Comparison of ENCODE assay signal across 10 cellular contexts in the genomic region with DNA sequence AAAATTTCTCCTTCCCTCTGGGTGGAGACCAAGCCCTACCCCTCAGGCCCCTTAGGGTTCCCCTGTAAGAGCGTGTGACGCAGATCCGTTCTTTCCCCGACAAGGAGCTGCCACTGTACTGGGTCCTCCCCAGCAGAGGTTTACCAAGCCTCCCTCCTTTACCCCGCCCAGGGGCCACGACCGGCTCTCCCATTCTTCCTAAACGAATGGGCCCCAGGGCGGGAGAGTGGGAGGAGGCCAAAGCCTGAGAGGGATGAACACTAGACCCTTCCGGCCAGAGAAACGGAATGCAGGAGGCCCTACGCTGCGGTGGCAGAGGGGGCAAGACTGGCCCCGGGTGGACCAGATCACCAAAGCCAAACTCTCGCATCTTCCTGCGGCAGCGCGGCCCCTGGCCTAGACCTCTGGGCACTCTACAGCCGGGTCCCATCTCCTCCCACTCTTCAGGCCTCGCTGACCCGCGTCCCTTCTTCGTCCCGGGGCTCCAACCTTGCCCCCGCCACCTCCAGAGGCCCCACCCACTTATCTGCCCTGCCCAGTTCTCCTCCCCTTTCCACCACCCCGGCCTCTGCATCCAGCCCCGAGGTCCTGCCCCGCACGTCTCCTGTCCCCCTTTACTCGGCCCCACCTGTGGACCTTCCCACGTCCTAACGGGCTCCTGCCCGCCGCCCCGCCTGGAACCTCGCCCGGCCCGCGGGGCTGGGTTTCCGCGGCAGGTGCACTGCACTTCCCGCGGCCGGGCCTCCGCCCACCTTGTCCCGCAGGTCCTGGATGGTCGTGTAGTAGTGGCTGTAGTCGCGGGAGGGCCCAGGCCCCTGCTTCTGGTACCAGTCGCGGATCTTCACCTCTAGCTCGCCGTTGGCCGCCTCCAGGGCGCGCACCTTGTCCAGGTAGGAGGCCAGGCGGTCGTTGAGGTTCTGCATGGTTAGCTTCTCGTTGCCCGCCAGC. TPM values are rescaled to one million over a fixed set of nuclear protein-coding genes. Genes with fewer than 3 reads are reported as not detected.
DNase-seq lines count a peak whose midpoint lies in the region; ATAC-seq, FAIRE-seq and TF ChIP-seq lines count a peak whose summit lies in the region.
"Had no signal": no experiment of that assay in that cellular context is flagged by ENCODE, and none has a peak within 500 bp of the region (broad histone marks: within the 10 kb centered on the region; RNA-seq: fewer than 3 reads in every experiment).

No MANE protein-coding gene starts in this region.

- no peak overlapping the region for H3K27ac ChIP-seq in endothelial cell of umbilical vein (ENCODE audit: insufficient read depth, low read depth, low read length)

- intact Hi-C loops in endothelial cell of umbilical vein (cut with micrococcal nuclease): no loop called here
- intact Hi-C loops in activated CD8-positive, alpha-beta T cell treated with anti-CD3 and anti-CD28 coated beads for 36 hours (cut with micrococcal nuclease): no loop called here

- POLR2A ChIA-PET in endothelial cell of umbilical vein (lab: Charles Lee): no interaction called here
- POLR2A ChIA-PET in activated CD8-positive, alpha-beta T cell treated with anti-CD3 and anti-CD28 coated beads for 36 hours (lab: Charles Lee): interaction anchor here (0.6 kb wide), 1 partner anchor 236 kb away, joined by 5 read pairs; no protein-coding TSS in a partner anchor

- BruUV-seq in endothelial cell of umbilical vein (replicated peaks; lab: Mats Ljungman, UMichigan): no TSS peak

- FAIRE-seq in endothelial cell of umbilical vein (lab: Jason Lieb, UNC): no peak
- FAIRE-seq: islet of Langerhans had no signal

- TF ChIP-seq CTCF in endothelial cell of umbilical vein (IDR thresholded peaks at IDR 0.05; ENCODE audit: extremely low read depth in 1 of 2, insufficient read depth in 1 of 2, low read depth in 1 of 2, low read length in 2 of 2): no peak
- no peak for TF ChIP-seq CTCF in activated CD8-positive, alpha-beta T cell treated with anti-CD3 and anti-CD28 coated beads for 36 hours (IDR thresholded peaks at IDR 0.05)

- H3K9me1 ChIP-seq in endothelial cell of umbilical vein (replicated peaks; ENCODE audit: control insufficient read depth, extremely low read depth, insufficient read depth, low read length): no peaks in the 10 kb centered on the region

- H4K20me1 ChIP-seq in endothelial cell of umbilical vein (replicated peaks; ENCODE audit: control insufficient read depth, extremely low read depth, insufficient read depth, low read length): no peaks in the 10 kb centered on the region

- H2AFZ ChIP-seq in endothelial cell of umbilical vein (ENCODE audit: low read depth, low read length): peak overlapping the region; percentile 78

- dilution Hi-C loops in endothelial cell of umbilical vein (cut with MboI; ENCODE audit: extremely low pct_ligation_motif_present, low sequenced_read_pairs): no loop called here

- H3K4me2 ChIP-seq in endothelial cell of umbilical vein (ENCODE audit: insufficient read depth, low read length): peak overlapping the region; percentile 50

- DNase-seq in ACHN (peak; percentile 58), LoVo (ENCODE audit: low spot score) (peak; percentile 29), endothelial cell of umbilical vein (ENCODE audit: low read depth, low spot score) (no peak), naive B cell (no peak), hippocampal formation (lab: John Stamatoyannopoulos, UW) (no peak), activated gamma-delta T cell (lab: John Stamatoyannopoulos, UW) (no peak)
- DNase-seq in activated CD8-positive, alpha-beta T cell treated with anti-CD3 and anti-CD28 coated beads for 36 hours: no peak
- DNase-seq: activated B cell treated with CpG ODN at 0.5 μM for 24 hours had no signal

- in situ Hi-C loops in ACHN (cut with HindIII; ENCODE audit: low pct_ligation_motif_present, low pct_unique_long_range_greater_than_20kb, low sequenced_read_pairs): no loop called here

- no peak overlapping the region for H3K27ac Mint-ChIP-seq in naive B cell
- H3K27ac Mint-ChIP-seq in activated CD8-positive, alpha-beta T cell treated with anti-CD3 and anti-CD28 coated beads for 36 hours: no peak overlapping the region
- H3K27ac Mint-ChIP-seq: activated B cell treated with CpG ODN at 0.5 μM for 24 hours had no signal

- H3K79me2 ChIP-seq in endothelial cell of umbilical vein (ENCODE audit: control insufficient read depth, insufficient read depth, low read length): no peaks in the 10 kb centered on the region

- H3K4me3 Mint-ChIP-seq in naive B cell: peak overlapping the region; percentile 15 to 85 (median 58)
- H3K4me3 Mint-ChIP-seq in activated CD8-positive, alpha-beta T cell treated with anti-CD3 and anti-CD28 coated beads for 36 hours: no peak overlapping the region
- H3K4me3 Mint-ChIP-seq: activated B cell treated with CpG ODN at 0.5 μM for 24 hours had no signal

- H3K27me3 Mint-ChIP-seq in naive B cell: peaks cover 46 to 87% (median 59%) of the 10 kb centered on the region in 3 donors
- peaks cover 46% of the 10 kb centered on the region for H3K27me3 Mint-ChIP-seq in activated CD8-positive, alpha-beta T cell treated with anti-CD3 and anti-CD28 coated beads for 36 hours

- H3K9me3 Mint-ChIP-seq in naive B cell: peaks cover 0 to 4% (median 0%) of the 10 kb centered on the region in 7 donors
- H3K9me3 Mint-ChIP-seq in activated CD8-positive, alpha-beta T cell treated with anti-CD3 and anti-CD28 coated beads for 36 hours: no peaks in the 10 kb centered on the region
- H3K9me3 Mint-ChIP-seq: activated B cell treated with CpG ODN at 0.5 μM for 24 hours had no signal

- H3K36me3 Mint-ChIP-seq in naive B cell: no peaks in the 10 kb centered on the region
- H3K36me3 Mint-ChIP-seq in activated CD8-positive, alpha-beta T cell treated with anti-CD3 and anti-CD28 coated beads for 36 hours (ENCODE audit: low read depth): no peaks in the 10 kb centered on the region

- H3K4me1 ChIP-seq in endothelial cell of umbilical vein (ENCODE audit: control insufficient read depth, extremely low read depth, insufficient read depth, low read length): peaks cover 37% of the 10 kb centered on the region

- TF ChIP-seq POLR2A in endothelial cell of umbilical vein (IDR thresholded peaks at IDR 0.05; ENCODE audit: low read depth, low read length): no peak

- H3K27me3 ChIP-seq in endothelial cell of umbilical vein (ENCODE audit: control insufficient read depth in 2 of 2, insufficient read depth in 2 of 2, low read length in 2 of 2): no peaks in the 10 kb centered on the region

- CTCF ChIA-PET in endothelial cell of umbilical vein (lab: Charles Lee): interaction anchor here (0.6 to 8.5 kb wide), 5 partner anchors 22 to 138 kb away, joined by 3 to 126 read pairs (median 5); no protein-coding TSS in a partner anchor
- CTCF ChIA-PET in activated CD8-positive, alpha-beta T cell treated with anti-CD3 and anti-CD28 coated beads for 36 hours (lab: Charles Lee): interaction anchor here (0.8 to 1.6 kb wide), 4 partner anchors 12 to 120 kb away, joined by 3 to 8 read pairs (median 4); no protein-coding TSS in a partner anchor

- ATAC-seq in naive B cell (ENCODE audit: low read depth in 2 of 2) (peak; percentile 28 to 49), HG03378 (IDR thresholded peaks at IDR 0.05; ENCODE audit: unreplicated experiment) (no peak)
- ATAC-seq in activated CD8-positive, alpha-beta T cell treated with anti-CD3 and anti-CD28 coated beads for 36 hours: no peak

- no peaks in the 10 kb centered on the region for H3K36me3 ChIP-seq in endothelial cell of umbilical vein (ENCODE audit: control insufficient read depth in 2 of 2, extremely low read depth in 1 of 2, insufficient read depth in 2 of 2, low read length in 2 of 2)

- H3K9me3 ChIP-seq in endothelial cell of umbilical vein (replicated peaks; ENCODE audit: control insufficient read depth, insufficient read depth, low read length): no peaks in the 10 kb centered on the region

- H3K9ac ChIP-seq in endothelial cell of umbilical vein (replicated peaks; ENCODE audit: extremely low read depth, insufficient read depth, low read length): no peak overlapping the region

- peak overlapping the region; percentile 7 to 37 (median 33) for H3K4me3 ChIP-seq in endothelial cell of umbilical vein (replicated peaks in 1 of 3; ENCODE audit: insufficient read depth in 1 of 3, low read depth in 1 of 3, low read length in 3 of 3)

- peaks cover 13 to 23% (median 20%) of the 10 kb centered on the region in 3 donors for H3K4me1 Mint-ChIP-seq in naive B cell
- peaks cover 3% of the 10 kb centered on the region for H3K4me1 Mint-ChIP-seq in activated CD8-positive, alpha-beta T cell treated with anti-CD3 and anti-CD28 coated beads for 36 hours (ENCODE audit: low read depth)

RNA-seq across cellular contexts. Expression of a gene that starts 0.8 kb away (rescaled TPM):
- total RNA-seq in endothelial cell of umbilical vein: 14.9 and 23.3 TPM in 2 replicates
- polyA plus RNA-seq in endothelial cell of umbilical vein: 12.9 and 20.1 TPM in 2 replicates
- polyA plus RNA-seq in endothelial cell of umbilical vein (2011; cell fraction: cytosol; rRNA removed): 17.1 and 19.9 TPM in 2 replicates
- 9.5 and 9.8 TPM in 2 replicates for polyA plus RNA-seq in endothelial cell of umbilical vein (2011; cell fraction: nucleus; rRNA removed)
- 19.1 and 37.7 TPM in 2 replicates for polyA plus RNA-seq in endothelial cell of umbilical vein (2012)
- polyA minus RNA-seq in endothelial cell of umbilical vein: 8.2 and 10.9 TPM in 2 replicates
- 92.4 TPM for polyA minus RNA-seq in endothelial cell of umbilical vein (2011; cell fraction: cytosol; rRNA and poly(A)+ RNA removed)
- polyA minus RNA-seq in endothelial cell of umbilical vein (2011; cell fraction: nucleus; rRNA and poly(A)+ RNA removed): 1.8 and 2.8 TPM in 2 replicates
- polyA plus RNA-seq in naive B cell (ENCODE audit: low read depth in 6 of 6): not detected
- total RNA-seq in activated CD8-positive, alpha-beta T cell treated with anti-CD3 and anti-CD28 coated beads for 36 hours: not detected
- total RNA-seq: activated B cell treated with CpG ODN at 0.5 μM for 24 hours had no signal

RNA-seq across cellular contexts. Expression of a gene that starts 8.7 kb away (rescaled TPM):
- 2.8 TPM in 2 replicates for total RNA-seq in endothelial cell of umbilical vein
- polyA plus RNA-seq in endothelial cell of umbilical vein: 0.68 and 0.83 TPM in 2 replicates
- polyA plus RNA-seq in endothelial cell of umbilical vein (2011; cell fraction: cytosol; rRNA removed): 1.7 and 2.4 TPM in 2 replicates
- 2.2 and 3.1 TPM in 2 replicates for polyA plus RNA-seq in endothelial cell of umbilical vein (2011; cell fraction: nucleus; rRNA removed)
- polyA plus RNA-seq in endothelial cell of umbilical vein (2012): 3.1 and 10.7 TPM in 2 replicates
- 0.76 and 1.6 TPM in 2 replicates for polyA minus RNA-seq in endothelial cell of umbilical vein
- 2.3 TPM for polyA minus RNA-seq in endothelial cell of umbilical vein (2011; cell fraction: cytosol; rRNA and poly(A)+ RNA removed)
- 0.29 and 0.43 TPM in 2 replicates for polyA minus RNA-seq in endothelial cell of umbilical vein (2011; cell fraction: nucleus; rRNA and poly(A)+ RNA removed)
- not detected for polyA plus RNA-seq in naive B cell (ENCODE audit: low read depth in 6 of 6)
- total RNA-seq in activated CD8-positive, alpha-beta T cell treated with anti-CD3 and anti-CD28 coated beads for 36 hours: not detected
- total RNA-seq: activated B cell treated with CpG ODN at 0.5 μM for 24 hours had no signal

RNA-seq across cellular contexts. Expression of a gene that starts 21.9 kb away (rescaled TPM):
- not detected in 2 replicates for total RNA-seq in endothelial cell of umbilical vein
- polyA plus RNA-seq in endothelial cell of umbilical vein (not detected in 2 replicates), naive B cell (ENCODE audit: low read depth in 6 of 6) (not detected)
- polyA plus RNA-seq in endothelial cell of umbilical vein (2011; cell fraction: cytosol; rRNA removed): not detected in 2 replicates
- not detected in 2 replicates for polyA plus RNA-seq in endothelial cell of umbilical vein (2011; cell fraction: nucleus; rRNA removed)
- not detected in 2 replicates for polyA plus RNA-seq in endothelial cell of umbilical vein (2012)
- not detected in 2 replicates for polyA minus RNA-seq in endothelial cell of umbilical vein
- polyA minus RNA-seq in endothelial cell of umbilical vein (2011; cell fraction: cytosol; rRNA and poly(A)+ RNA removed): not detected
- polyA minus RNA-seq in endothelial cell of umbilical vein (2011; cell fraction: nucleus; rRNA and poly(A)+ RNA removed): not detected in 2 replicates
- total RNA-seq in activated CD8-positive, alpha-beta T cell treated with anti-CD3 and anti-CD28 coated beads for 36 hours: not detected
- total RNA-seq: activated B cell treated with CpG ODN at 0.5 μM for 24 hours had no signal

RNA-seq across cellular contexts. Expression of a gene that starts 37.6 kb away (rescaled TPM):
- total RNA-seq in endothelial cell of umbilical vein: not detected in 2 replicates
- polyA plus RNA-seq in endothelial cell of umbilical vein: 0.04 and 0.11 TPM in 2 replicates
- polyA plus RNA-seq in endothelial cell of umbilical vein (2011; cell fraction: cytosol; rRNA removed): 0.04 TPM in 1 of 2 replicates, not detected in the other
- 0.09 TPM in 1 of 2 replicates, not detected in the other for polyA plus RNA-seq in endothelial cell of umbilical vein (2011; cell fraction: nucleus; rRNA removed)
- polyA plus RNA-seq in endothelial cell of umbilical vein (2012): not detected in 2 replicates
- 0.17 TPM in 1 of 2 replicates, not detected in the other for polyA minus RNA-seq in endothelial cell of umbilical vein
- polyA minus RNA-seq in endothelial cell of umbilical vein (2011; cell fraction: cytosol; rRNA and poly(A)+ RNA removed): not detected
- polyA minus RNA-seq in endothelial cell of umbilical vein (2011; cell fraction: nucleus; rRNA and poly(A)+ RNA removed): not detected in 2 replicates
- not detected for polyA plus RNA-seq in naive B cell (ENCODE audit: low read depth in 6 of 6)
- not detected for total RNA-seq in activated CD8-positive, alpha-beta T cell treated with anti-CD3 and anti-CD28 coated beads for 36 hours
- total RNA-seq: activated B cell treated with CpG ODN at 0.5 μM for 24 hours had no signal

RNA-seq across cellular contexts. Expression of a gene that starts 44.5 kb away (rescaled TPM):
- total RNA-seq in endothelial cell of umbilical vein: not detected in 2 replicates
- not detected in 2 replicates for polyA plus RNA-seq in endothelial cell of umbilical vein
- polyA plus RNA-seq in endothelial cell of umbilical vein (2011; cell fraction: cytosol; rRNA removed): not detected in 2 replicates
- polyA plus RNA-seq in endothelial cell of umbilical vein (2011; cell fraction: nucleus; rRNA removed): not detected in 2 replicates
- not detected in 2 replicates for polyA plus RNA-seq in endothelial cell of umbilical vein (2012)
- not detected in 2 replicates for polyA minus RNA-seq in endothelial cell of umbilical vein
- not detected for polyA minus RNA-seq in endothelial cell of umbilical vein (2011; cell fraction: cytosol; rRNA and poly(A)+ RNA removed)
- not detected in 2 replicates for polyA minus RNA-seq in endothelial cell of umbilical vein (2011; cell fraction: nucleus; rRNA and poly(A)+ RNA removed)
- polyA plus RNA-seq in naive B cell (ENCODE audit: low read depth in 6 of 6): not detected
- total RNA-seq in activated CD8-positive, alpha-beta T cell treated with anti-CD3 and anti-CD28 coated beads for 36 hours: not detected
- total RNA-seq: activated B cell treated with CpG ODN at 0.5 μM for 24 hours had no signal

Comparison
In these comparisons a context has a peak if more than half of its experiments do, and no peak if none do; other contexts are left out.
1. DNase-seq: peak in ACHN (single experiment) and LoVo (single experiment); none in endothelial cell of umbilical vein (single experiment), naive B cell (single experiment), activated CD8-positive, alpha-beta T cell treated with anti-CD3 and anti-CD28 coated beads for 36 hours (single experiment), hippocampal formation (0 of 2) and activated gamma-delta T cell (single experiment).
2. ATAC-seq: peak in naive B cell (2 of 2); none in activated CD8-positive, alpha-beta T cell treated with anti-CD3 and anti-CD28 coated beads for 36 hours (single experiment) and HG03378 (single experiment).
3. RNA of a gene that starts 0.8 kb away (total RNA-seq): 14.9 to 23.3 TPM in endothelial cell of umbilical vein; not detected in activated CD8-positive, alpha-beta T cell treated with anti-CD3 and anti-CD28 coated beads for 36 hours; every median in the first group is over 10 times any median in the second.